Comparison of ENCODE assay signal across 8 cellular contexts in genomic region chr1:109113787-109114568, GRCh38. TPM values are rescaled to one million over a fixed set of nuclear protein-coding genes. Genes with fewer than 3 reads are reported as not detected.
A peak's percentile ranks its signal among the peaks of the same experiment; 100 is the strongest.
DNase-seq lines count a peak whose midpoint lies in the region; ATAC-seq, FAIRE-seq and TF ChIP-seq lines count a peak whose summit lies in the region.

Gene ELAPOR1 (plus strand): TSS chr1:109114115. CDS start chr1:109114184, 69 bp downstream.

- ATAC-seq in GM19463 (IDR thresholded peaks at IDR 0.05; ENCODE audit: unreplicated experiment) (peak; percentile 57), HepG2 (no peak)
- ATAC-seq in activated CD4-positive, alpha-beta T cell treated with anti-CD3 and anti-CD28 coated beads for 36 hours = peak; percentile 79
- peak; percentile 87 for ATAC-seq in central memory CD8-positive, alpha-beta T cell (replicated peaks; ENCODE audit: extremely low read depth, poor library complexity, severe bottlenecking)

- H3K36me3 ChIP-seq in HepG2 (replicated peaks in 1 of 2; ENCODE audit: control insufficient read depth in 1 of 2, insufficient read depth in 2 of 2, low read length in 2 of 2) = no peaks in the 10 kb centered on the region

- no peak for TF ChIP-seq RAD21 in HepG2 (CRISPR knock-in tag; IDR thresholded peaks at IDR 0.05)

- POLR2A ChIA-PET in activated CD4-positive, alpha-beta T cell treated with anti-CD3 and anti-CD28 coated beads for 36 hours (lab: Charles Lee) = interaction anchor here (1.4 kb wide), 1 partner anchor 14 kb away, joined by 6 read pairs; no protein-coding TSS in a partner anchor
- POLR2A ChIA-PET in HepG2 (lab: Yijun Ruan, JAX) = no interaction called here

- peaks cover 2 to 32% of the 10 kb centered on the region in 2 experiments; a peak in 4 of 5 replicates for H3K27me3 ChIP-seq in HepG2 (ENCODE audit: control insufficient read depth in 1 of 2, insufficient read depth in 2 of 2, low read length in 2 of 2)

- no peak for TF ChIP-seq CTCF in AG09309 (IDR thresholded peaks at IDR 0.05; ENCODE audit: control insufficient read depth, insufficient read depth, low read depth, low read length, missing control alignments)
- TF ChIP-seq CTCF in HepG2 (CRISPR knock-in tag; IDR thresholded peaks at IDR 0.05) = no peak

- H3K9ac ChIP-seq in HepG2 (ENCODE audit: insufficient read depth, low read depth, low read length) = no peak within 1 kb of the TSS

- H3K27me3 Mint-ChIP-seq in activated CD4-positive, alpha-beta T cell treated with anti-CD3 and anti-CD28 coated beads for 36 hours = no peaks in the 10 kb centered on the region
- H3K27me3 Mint-ChIP-seq in central memory CD8-positive, alpha-beta T cell = no peaks in the 10 kb centered on the region

- no peaks in the 10 kb centered on the region for H4K20me1 ChIP-seq in HepG2 (ENCODE audit: insufficient read depth, low read length)

- H3K9me3 Mint-ChIP-seq in activated CD4-positive, alpha-beta T cell treated with anti-CD3 and anti-CD28 coated beads for 36 hours (ENCODE audit: low read depth) = no peaks in the 10 kb centered on the region
- no peaks in the 10 kb centered on the region for H3K9me3 Mint-ChIP-seq in central memory CD8-positive, alpha-beta T cell

- BruUV-seq in HepG2 (replicated peaks; lab: Mats Ljungman, UMichigan) = no TSS peak

- peak within 1 kb of the TSS; percentile 73 for H3K27ac Mint-ChIP-seq in activated CD4-positive, alpha-beta T cell treated with anti-CD3 and anti-CD28 coated beads for 36 hours
- H3K27ac Mint-ChIP-seq in central memory CD8-positive, alpha-beta T cell (ENCODE audit: low read depth) = peak within 1 kb of the TSS; percentile 100

- no peaks in the 10 kb centered on the region for H3K36me3 Mint-ChIP-seq in activated CD4-positive, alpha-beta T cell treated with anti-CD3 and anti-CD28 coated beads for 36 hours (ENCODE audit: low read depth)
- peaks cover 16% of the 10 kb centered on the region for H3K36me3 Mint-ChIP-seq in central memory CD8-positive, alpha-beta T cell (ENCODE audit: insufficient read depth)

- CTCF ChIA-PET in activated CD4-positive, alpha-beta T cell treated with anti-CD3 and anti-CD28 coated beads for 36 hours (lab: Charles Lee) = interaction anchor here (0.6 to 7.1 kb wide), 7 partner anchors 12 to 100 kb away, joined by 3 to 73 read pairs (median 5); partner anchors contain the start of gene SARS1
- CTCF ChIA-PET in HepG2 (lab: Yijun Ruan, JAX; ENCODE audit: low intra/inter-chr PET ratio, low total read pairs) = no interaction called here

- peak within 1 kb of the TSS; percentile 68 for H3K4me2 ChIP-seq in HepG2 (ENCODE audit: low read depth, low read length)

- DNase-seq in AG09309 (ENCODE audit: low read depth) (no peak), NCI-H1417 (lab: John Stamatoyannopoulos, UW) (peak; percentile 82 to 97 (median 95)), HepG2 (ENCODE audit: low spot score) (no peak), NCI-H226 (no peak)
- DNase-seq in activated CD4-positive, alpha-beta T cell treated with anti-CD3 and anti-CD28 coated beads for 36 hours = peak; percentile 89
- peak; percentile 75 to 81 for DNase-seq in central memory CD8-positive, alpha-beta T cell (ENCODE audit: low spot score in 2 of 2)
- peak; percentile 58 to 62 for DNase-seq in stimulated activated CD4-positive, alpha-beta T cell treated with anti-CD3 and anti-CD28 coated beads, Interleukin-2, amount 100 ng/mL, for 48 hours

- in situ Hi-C loops in HepG2 (cut with HindIII; ENCODE audit: extremely low pct_ligation_motif_present, low pct_unique_long_range_greater_than_20kb) = no loop called here

- no peak for FAIRE-seq in HepG2 (lab: Jason Lieb, UNC)

- no peaks in the 10 kb centered on the region for H3K9me3 ChIP-seq in HepG2 (ENCODE audit: low read length)

- H3K27ac ChIP-seq in HepG2 (ENCODE audit: extremely low read length, insufficient read depth, low read length) = no peak within 1 kb of the TSS

- H3K4me1 Mint-ChIP-seq in activated CD4-positive, alpha-beta T cell treated with anti-CD3 and anti-CD28 coated beads for 36 hours = peaks cover 41% of the 10 kb centered on the region
- peaks cover 24% of the 10 kb centered on the region for H3K4me1 Mint-ChIP-seq in central memory CD8-positive, alpha-beta T cell

- H2AFZ ChIP-seq in HepG2 (ENCODE audit: low read length) = no peak within 1 kb of the TSS

- WGBS in HepG2 (ENCODE audit: low lambda C conversion rate) = 73% methylated on average over 40 of the region's 56 CpGs

- TF ChIP-seq EP300 in HepG2 (IDR thresholded peaks at IDR 0.05; ENCODE audit: low read depth in 2 of 2, low read length in 2 of 2) (no peak), HepG2 (CRISPR knock-in tag; IDR thresholded peaks at IDR 0.05; ENCODE audit: borderline replicate concordance) (no peak)

- peak within 1 kb of the TSS; percentile 29 for H3K4me3 ChIP-seq in AG09309 (ENCODE audit: control insufficient read depth, low read depth, low read length)
- peak within 1 kb of the TSS in 1 of 3 experiments; percentile 45; a peak in 2 of 6 replicates for H3K4me3 ChIP-seq in HepG2 (replicated peaks in 1 of 3; ENCODE audit: insufficient read depth in 1 of 3, low read depth in 2 of 3, low read length in 3 of 3)

- intact Hi-C loops in activated CD4-positive, alpha-beta T cell treated with anti-CD3 and anti-CD28 coated beads for 36 hours (cut with DNase I, micrococcal nuclease) = loop anchor here (1.0 to 5.0 kb wide), 10 partner anchors 21 to 422 kb away; partner anchors contain the start of genes CLCC1 (in 1 of the 2), GPSM2 (in 1 of the 2), PRPF38B (in 1 of the 2) and PSMA5 (in 1 of the 2)
- intact Hi-C loops in HepG2 (cut with micrococcal nuclease; ENCODE audit: unreplicated experiment) = loop anchor here (2.0 to 10.0 kb wide), 4 partner anchors 23 to 285 kb away; partner anchors contain the start of gene CLCC1

- no peak for TF ChIP-seq POLR2A in HepG2 (IDR thresholded peaks at IDR 0.05; ENCODE audit: insufficient read depth in 1 of 2, low read depth in 2 of 2, low read length in 2 of 2)

- no peaks in the 10 kb centered on the region for H3K79me2 ChIP-seq in HepG2 (ENCODE audit: insufficient read depth, low read length)

- H3K4me3 Mint-ChIP-seq in activated CD4-positive, alpha-beta T cell treated with anti-CD3 and anti-CD28 coated beads for 36 hours = peak within 1 kb of the TSS; percentile 71
- peak within 1 kb of the TSS; percentile 92 for H3K4me3 Mint-ChIP-seq in central memory CD8-positive, alpha-beta T cell

- H3K4me1 ChIP-seq in HepG2 (ENCODE audit: insufficient read depth, low read length) = peaks cover 43% of the 10 kb centered on the region

TF ChIP-seq in HepG2, 621 proteins besides CTCF, POLR2A, EP300 and RAD21 (continues in another document):
- TF ChIP-seq ZNF3 (CRISPR knock-in tag; IDR thresholded peaks at IDR 0.05) (no peak), HNRNPLL (IDR thresholded peaks at IDR 0.05; ENCODE audit: low read depth, low read length, poor library complexity, severe bottlenecking) (peak; percentile 58), RFX3 (CRISPR knock-in tag; IDR thresholded peaks at IDR 0.05) (no peak), TBP (CRISPR knock-in tag; IDR thresholded peaks at IDR 0.05) (no peak), MZF1 (CRISPR knock-in tag; IDR thresholded peaks at IDR 0.05; ENCODE audit: borderline replicate concordance) (no peak), SNAPC2 (CRISPR knock-in tag; IDR thresholded peaks at IDR 0.05) (no peak), DMTF1 (CRISPR knock-in tag; IDR thresholded peaks at IDR 0.05) (no peak), DDIT3 (CRISPR knock-in tag; IDR thresholded peaks at IDR 0.05) (no peak)

RNA-seq across cellular contexts. Expression of gene ELAPOR1, which starts in this region (rescaled TPM):
- 1 to 10 TPM; 7.1 to 8.7 TPM for total RNA-seq in activated CD4-positive, alpha-beta T cell treated with anti-CD3 and anti-CD28 coated beads for 36 hours
- total RNA-seq in HepG2 (2016; rRNA removed; fragmentation: Illumina TruSeq; extraction: Trizol) = 0.14 and 0.20 TPM in 2 replicates
- 0.09 and 0.10 TPM in 2 replicates for total RNA-seq in HepG2 (2016; cell fraction: cytosol; rRNA removed; fragmentation: Illumina TruSeq; extraction: Trizol; ENCODE audit: low read depth)
- 0.12 and 0.22 TPM in 2 replicates for total RNA-seq in HepG2 (2016; cell fraction: insoluble cytoplasmic fraction; rRNA removed; fragmentation: Illumina TruSeq; extraction: Trizol)
- total RNA-seq in HepG2 (2016; cell fraction: membrane; rRNA removed; fragmentation: Illumina TruSeq; extraction: Trizol) = 0.06 and 0.24 TPM in 2 replicates
- total RNA-seq in HepG2 (2016; cell fraction: nucleus; rRNA removed; fragmentation: Illumina TruSeq; extraction: Trizol) = 0.71 and 1.2 TPM in 2 replicates
- 0.12 and 0.13 TPM in 2 replicates for polyA plus RNA-seq in HepG2 (2011; rRNA removed)
- polyA plus RNA-seq in HepG2 (2011; cell fraction: cytosol; rRNA removed) = 0.09 and 0.16 TPM in 2 replicates
- 0.32 and 0.38 TPM in 2 replicates for polyA plus RNA-seq in HepG2 (2011; cell fraction: nucleus; rRNA removed)
- polyA plus RNA-seq in HepG2 (2012) = 0.07 and 0.16 TPM in 2 replicates
- polyA plus RNA-seq in HepG2 (2016; cell fraction: cytosol; fragmentation: Illumina TruSeq; extraction: Trizol; ENCODE audit: low read depth) = 0.14 and 0.19 TPM in 2 replicates
- 0.19 TPM in 2 replicates for polyA plus RNA-seq in HepG2 (2016; cell fraction: insoluble cytoplasmic fraction; fragmentation: Illumina TruSeq; extraction: Trizol; ENCODE audit: low read depth)
- polyA plus RNA-seq in HepG2 (2016; cell fraction: membrane; fragmentation: Illumina TruSeq; extraction: Trizol; ENCODE audit: low read depth) = 0.08 and 0.18 TPM in 2 replicates
- 0.17 TPM in 1 of 2 replicates, not detected in the other for polyA plus RNA-seq in HepG2 (2016; cell fraction: nucleus; fragmentation: Illumina TruSeq; extraction: Trizol; ENCODE audit: insufficient read depth, low read depth)
- 0.80 and 2.9 TPM in 2 replicates for polyA minus RNA-seq in HepG2 (2011; rRNA and poly(A)+ RNA removed; ENCODE audit: low replicate concordance)
- not detected in 2 replicates for polyA minus RNA-seq in HepG2 (2011; cell fraction: cytosol; rRNA and poly(A)+ RNA removed)
- 0.39 and 0.50 TPM in 2 replicates for polyA minus RNA-seq in HepG2 (2011; cell fraction: nucleus; rRNA and poly(A)+ RNA removed)

Comparison
In these comparisons a context has a peak if more than half of its experiments do, and no peak if none do; other contexts are left out.
1. DNase-seq: peak in NCI-H1417 (3 of 3), activated CD4-positive, alpha-beta T cell treated with anti-CD3 and anti-CD28 coated beads for 36 hours (single experiment), central memory CD8-positive, alpha-beta T cell (2 of 2) and stimulated activated CD4-positive, alpha-beta T cell treated with anti-CD3 and anti-CD28 coated beads, Interleukin-2, amount 100 ng/mL, for 48 hours (2 of 2); none in AG09309 (single experiment), HepG2 (single experiment) and NCI-H226 (single experiment).